In genomic region chr10:114181971-114182370, GRCh38 we compare ENCODE assay signal across 20 cellular contexts. TPM values are rescaled to one million over a fixed set of nuclear protein-coding genes. Genes with fewer than 3 reads are reported as not detected.
A peak's percentile ranks its signal among the peaks of the same experiment; 100 is the strongest.
DNase-seq lines count a peak whose midpoint lies in the region; ATAC-seq and TF ChIP-seq lines count a peak whose summit lies in the region.
"Had no signal": no experiment of that assay in that cellular context is flagged by ENCODE, and none has a peak within 500 bp of the region (broad histone marks: within the 10 kb centered on the region; RNA-seq: fewer than 3 reads in every experiment).

No MANE protein-coding gene starts in this region.

- H3K27me3 ChIP-seq in lung (ENCODE audit: control insufficient read depth, insufficient read depth): no peaks in the 10 kb centered on the region
- no peaks in the 10 kb centered on the region for H3K27me3 ChIP-seq in stomach
- H3K27me3 ChIP-seq: adrenal gland, cardiac muscle cell, gastroesophageal sphincter had no signal

- no peak for TF ChIP-seq EP300 in stomach (IDR thresholded peaks at IDR 0.05)

- WGBS in lung, 2 donors: 13% methylated on average over 5 of the region's 5 CpGs
- 8 to 21% (median 18%) methylated on average over 5 of the region's 5 CpGs for WGBS in stomach, 5 donors

- no peaks in the 10 kb centered on the region for H3K4me1 Mint-ChIP-seq in activated naive CD8-positive, alpha-beta T cell treated with anti-CD3 and anti-CD28 coated beads, Interleukin-2, amount 50 U/mL, for 24 hours
- H3K4me1 Mint-ChIP-seq: activated CD4-positive, alpha-beta T cell treated with anti-CD3 and anti-CD28 coated beads, Interleukin-2, amount 10 ng/mL, durations not matched to agents 24 days and 14 days; memory B cell; natural killer cell had no signal

- no peak for TF ChIP-seq POLR2A in stomach (IDR thresholded peaks at IDR 0.05)

- peak; percentile 39 for ATAC-seq in lung (ENCODE audit: insufficient read depth, low FRiP score)
- ATAC-seq in activated naive CD8-positive, alpha-beta T cell treated with anti-CD3 and anti-CD28 coated beads, Interleukin-2, amount 50 U/mL, for 24 hours: no peak
- ATAC-seq: gastroesophageal sphincter, natural killer cell had no signal

- DNase-seq in KBM-7: peak; percentile 26
- peak; percentile 32 to 51 for DNase-seq in dermis microvascular lymphatic vessel endothelial cell (ENCODE audit: low read depth in 2 of 2)
- peak; percentile 52 for DNase-seq in lung (ENCODE audit: low spot score)
- peak; percentile 84 for DNase-seq in stomach
- no peak for DNase-seq in NCI-H2227 treated with DMSO at 0.1 percent for 48 hours (lab: John Stamatoyannopoulos, UW)
- DNase-seq in activated naive CD8-positive, alpha-beta T cell treated with anti-CD3 and anti-CD28 coated beads, Interleukin-2, amount 50 U/mL, for 24 hours: no peak
- DNase-seq in HuH-7 (ENCODE audit: low spot score): no peak
- DNase-seq: activated CD4-positive, alpha-beta T cell treated with anti-CD3 and anti-CD28 coated beads, Interleukin-2, amount 10 ng/mL, durations not matched to agents 24 days and 14 days; activated CD8-positive, alpha-beta memory T cell treated with anti-CD3 and anti-CD28 coated beads, Interleukin-2, amount 50 U/mL, for 48 hours; activated effector memory CD4-positive, alpha-beta T cell treated with Interleukin-2 at 50 U/mL for 16 hours; adrenal gland; natural killer cell; NCI-H2081 had no signal

- H3K36me3 ChIP-seq in lung (ENCODE audit: control insufficient read depth in 2 of 2, insufficient read depth in 2 of 2, low read length in 2 of 2) (no peaks in the 10 kb centered on the region), stomach (no peaks in the 10 kb centered on the region)
- H3K36me3 ChIP-seq: adrenal gland, cardiac muscle cell, gastroesophageal sphincter, HAP-1 had no signal

- H3K27ac Mint-ChIP-seq in activated naive CD8-positive, alpha-beta T cell treated with anti-CD3 and anti-CD28 coated beads, Interleukin-2, amount 50 U/mL, for 24 hours: no peak overlapping the region
- H3K27ac Mint-ChIP-seq: activated CD4-positive, alpha-beta T cell treated with anti-CD3 and anti-CD28 coated beads, Interleukin-2, amount 10 ng/mL, durations not matched to agents 24 days and 14 days; memory B cell; natural killer cell had no signal

- H3K4me1 ChIP-seq in lung (ENCODE audit: control insufficient read depth in 2 of 2, insufficient read depth in 2 of 2, low read length in 2 of 2) (peaks cover 0 to 3% of the 10 kb centered on the region in 2 donors), stomach (peaks cover 0 to 15% (median 0%) of the 10 kb centered on the region in 4 donors)
- H3K4me1 ChIP-seq: adrenal gland, gastroesophageal sphincter, HAP-1 had no signal

- TF ChIP-seq CTCF in lung (IDR thresholded peaks at IDR 0.05; ENCODE audit: control extremely low read depth, extremely low read depth) (no peak), stomach (IDR thresholded peaks at IDR 0.05) (no peak)

- H3K4me3 ChIP-seq in lung (no peak overlapping the region), stomach (no peak overlapping the region)
- H3K4me3 ChIP-seq: adrenal gland, cardiac muscle cell, gastroesophageal sphincter, HAP-1 had no signal

- H3K4me3 Mint-ChIP-seq in activated naive CD8-positive, alpha-beta T cell treated with anti-CD3 and anti-CD28 coated beads, Interleukin-2, amount 50 U/mL, for 24 hours: no peak overlapping the region
- H3K4me3 Mint-ChIP-seq: activated CD4-positive, alpha-beta T cell treated with anti-CD3 and anti-CD28 coated beads, Interleukin-2, amount 10 ng/mL, durations not matched to agents 24 days and 14 days; natural killer cell had no signal

- H3K27ac ChIP-seq in lung (ENCODE audit: low read depth in 1 of 2, low read length in 1 of 2) (no peak overlapping the region), stomach (peak overlapping the region in 2 of 5 donors; percentile 15 to 24)
- H3K27ac ChIP-seq: adrenal gland, cardiac muscle cell, gastroesophageal sphincter, RWPE1 had no signal

- H3K9me3 ChIP-seq in lung (ENCODE audit: control insufficient read depth in 2 of 2, insufficient read depth in 1 of 2, low read length in 1 of 2) (no peaks in the 10 kb centered on the region), stomach (no peaks in the 10 kb centered on the region)
- H3K9me3 ChIP-seq: adrenal gland, gastroesophageal sphincter, HAP-1 had no signal

- peaks cover 3% of the 10 kb centered on the region for H3K27me3 Mint-ChIP-seq in activated naive CD8-positive, alpha-beta T cell treated with anti-CD3 and anti-CD28 coated beads, Interleukin-2, amount 50 U/mL, for 24 hours

- H3K9me3 Mint-ChIP-seq in activated naive CD8-positive, alpha-beta T cell treated with anti-CD3 and anti-CD28 coated beads, Interleukin-2, amount 50 U/mL, for 24 hours: no peaks in the 10 kb centered on the region
- H3K9me3 Mint-ChIP-seq: activated CD4-positive, alpha-beta T cell treated with anti-CD3 and anti-CD28 coated beads, Interleukin-2, amount 10 ng/mL, durations not matched to agents 24 days and 14 days; memory B cell; natural killer cell had no signal

- H3K36me3 Mint-ChIP-seq in activated naive CD8-positive, alpha-beta T cell treated with anti-CD3 and anti-CD28 coated beads, Interleukin-2, amount 50 U/mL, for 24 hours (ENCODE audit: low read depth): no peaks in the 10 kb centered on the region
- H3K36me3 Mint-ChIP-seq: memory B cell, natural killer cell had no signal

- intact Hi-C loops in stomach (cut with DNase I; ENCODE audit: low total_unique reads): no loop called here

- in situ Hi-C loops in KBM-7 (cut with MboI; ENCODE audit: low pct_unique_long_range_greater_than_20kb, low sequenced_read_pairs): no loop called here

RNA-seq across cellular contexts. Expression of gene TDRD1, which starts 2.8 kb away (rescaled TPM):
- not detected in 2 replicates for total RNA-seq in dermis microvascular lymphatic vessel endothelial cell
- under 1 TPM; 0.25 to 0.37 TPM for total RNA-seq in lung
- polyA plus RNA-seq in lung: under 1 TPM in 1 of 2 donors, not detected in 1; 0.05 TPM
- 1 to 10 TPM in 1 of 5 donors, under 1 TPM in 1, not detected in 3; 0.92 to 7.6 TPM for total RNA-seq in stomach
- under 1 TPM in 2 of 3 donors, not detected in 1; 0.05 to 0.06 TPM for polyA plus RNA-seq in stomach
- total RNA-seq: cardiac muscle cell, NCI-H460 had no signal
- polyA plus RNA-seq: cardiac muscle cell had no signal

RNA-seq across cellular contexts. Expression of gene CCDC186, which starts 8.0 kb away (rescaled TPM):
- total RNA-seq in dermis microvascular lymphatic vessel endothelial cell: 9.0 and 9.1 TPM in 2 replicates
- total RNA-seq in lung: 10 to 100 TPM; 22.0 to 96.7 TPM
- polyA plus RNA-seq in lung: 1 to 10 TPM; 5.3 to 8.2 TPM
- total RNA-seq in stomach: 10 to 100 TPM; 16.8 to 74.5 (median 44.6) TPM
- 10 to 100 TPM in 1 of 3 donors, 1 to 10 TPM in 2; 4.7 to 10.4 (median 7.7) TPM for polyA plus RNA-seq in stomach

RNA-seq across cellular contexts. Expression of gene VWA2, which starts 57.1 kb away (rescaled TPM):
- not detected in 2 replicates for total RNA-seq in dermis microvascular lymphatic vessel endothelial cell
- 10 to 100 TPM; 13.7 to 18.3 TPM for total RNA-seq in lung
- polyA plus RNA-seq in lung: 1 to 10 TPM; 1.6 to 3.0 TPM
- 10 to 100 TPM in 2 of 5 donors, 1 to 10 TPM in 3; 2.3 to 20.7 (median 6.4) TPM for total RNA-seq in stomach
- polyA plus RNA-seq in stomach: 1 to 10 TPM in 2 of 3 donors, under 1 TPM in 1; 0.46 to 6.2 (median 1.5) TPM
- total RNA-seq: activated CD4-positive, alpha-beta T cell treated with anti-CD3 and anti-CD28 coated beads, Interleukin-2, amount 10 ng/mL, durations not matched to agents 24 days and 14 days; cardiac muscle cell; natural killer cell; NCI-H460; posterior vena cava had no signal
- polyA plus RNA-seq: adrenal gland, cardiac muscle cell had no signal

Comparison
In these comparisons a context has a peak if more than half of its experiments do, and no peak if none do; other contexts are left out.
1. DNase-seq: peak in KBM-7 (single experiment), dermis microvascular lymphatic vessel endothelial cell (2 of 2), lung (single experiment) and stomach (single experiment); none in NCI-H2227 treated with DMSO at 0.1 percent for 48 hours (single experiment), activated naive CD8-positive, alpha-beta T cell treated with anti-CD3 and anti-CD28 coated beads, Interleukin-2, amount 50 U/mL, for 24 hours (single experiment) and HuH-7 (single experiment).